Comparison of ENCODE assay signal across 9 cellular contexts in the genomic region with DNA sequence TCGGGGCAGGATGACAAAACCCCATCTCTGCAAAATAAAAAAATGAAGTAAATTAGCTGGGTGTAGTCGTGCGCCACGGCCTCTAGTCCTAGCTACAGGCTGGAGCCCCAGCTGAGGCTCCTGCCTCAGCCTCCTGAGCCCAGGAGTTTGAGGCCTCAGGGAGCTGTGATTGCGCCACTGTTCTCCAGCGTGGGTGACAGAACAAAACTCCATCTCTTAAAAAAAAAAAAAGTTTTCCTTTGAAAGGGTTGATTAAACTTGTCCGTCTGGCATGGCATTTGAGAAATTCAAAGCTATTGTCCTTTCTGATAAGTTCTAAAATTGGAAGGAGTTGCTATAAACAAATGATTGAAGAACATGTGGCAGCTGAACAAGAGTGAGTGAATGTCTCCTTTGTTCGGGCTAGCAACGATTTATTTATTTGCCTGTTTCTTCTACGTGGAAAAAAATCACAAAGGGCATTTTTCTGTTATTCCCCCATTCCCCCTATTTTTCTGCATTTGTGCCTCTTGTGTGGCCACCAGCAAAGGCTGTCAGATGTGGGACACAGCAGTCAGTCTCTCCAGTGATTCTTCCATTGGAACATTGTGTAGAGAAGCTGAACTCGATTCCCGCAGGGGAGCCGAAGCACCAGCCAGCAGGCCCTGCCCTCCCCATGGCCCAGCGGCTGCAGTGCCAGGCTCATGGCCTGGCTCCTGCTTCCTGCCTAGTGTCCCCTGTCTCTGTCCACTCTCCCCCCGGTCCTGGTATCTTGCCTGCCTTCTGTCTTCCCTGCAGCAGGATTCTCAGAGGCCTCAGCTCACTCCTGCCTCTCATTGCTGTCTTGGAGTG. TPM values are rescaled to one million over a fixed set of nuclear protein-coding genes. Genes with fewer than 3 reads are reported as not detected.
A peak's percentile ranks its signal among the peaks of the same experiment; 100 is the strongest.
DNase-seq lines count a peak whose midpoint lies in the region; ATAC-seq and TF ChIP-seq lines count a peak whose summit lies in the region.
"Had no signal": no experiment of that assay in that cellular context is flagged by ENCODE, and none has a peak within 500 bp of the region (broad histone marks: within the 10 kb centered on the region; RNA-seq: fewer than 3 reads in every experiment).

No MANE protein-coding gene starts in this region.

- intact Hi-C loops in CD8-positive, alpha-beta T cell (cut with DNase I, micrococcal nuclease), result loop anchor here in 1 of 2 experiments (2.0 kb wide), 1 partner anchor 73 kb away; the partner anchor contains the start of gene TRAPPC10
- intact Hi-C loops in Right ventricle myocardium inferior (cut with DNase I), result no loop called here

- no peaks in the 10 kb centered on the region for H3K27me3 Mint-ChIP-seq in CD8-positive, alpha-beta T cell (ENCODE audit: low read depth)
- H3K27me3 Mint-ChIP-seq in activated naive CD8-positive, alpha-beta T cell, result no peaks in the 10 kb centered on the region

- ATAC-seq in CD8-positive, alpha-beta T cell, result no peak
- peak; percentile 69 for ATAC-seq in Right ventricle myocardium inferior
- no peak for ATAC-seq in GM18517 (IDR thresholded peaks at IDR 0.05; ENCODE audit: unreplicated experiment)

- peak overlapping the region; percentile 73 for H3K27ac ChIP-seq in CD8-positive, alpha-beta T cell (ENCODE audit: low read depth, low read length)
- H3K27ac ChIP-seq: neutrophil had no signal

- H3K36me3 Mint-ChIP-seq in CD8-positive, alpha-beta T cell, result peaks cover 74% of the 10 kb centered on the region
- peaks cover 26% of the 10 kb centered on the region for H3K36me3 Mint-ChIP-seq in activated naive CD8-positive, alpha-beta T cell

- H3K9me3 ChIP-seq in CD8-positive, alpha-beta T cell (ENCODE audit: low read length), result no peaks in the 10 kb centered on the region
- H3K9me3 ChIP-seq: neutrophil had no signal

- peak overlapping the region; percentile 74 for H3K4me3 Mint-ChIP-seq in CD8-positive, alpha-beta T cell
- H3K4me3 Mint-ChIP-seq in activated naive CD8-positive, alpha-beta T cell, result peak overlapping the region; percentile 75

- peak overlapping the region; percentile 95 for H3K27ac Mint-ChIP-seq in CD8-positive, alpha-beta T cell
- H3K27ac Mint-ChIP-seq in activated naive CD8-positive, alpha-beta T cell, result peak overlapping the region; percentile 95

- H3K9me3 Mint-ChIP-seq in CD8-positive, alpha-beta T cell, result no peaks in the 10 kb centered on the region
- H3K9me3 Mint-ChIP-seq in activated naive CD8-positive, alpha-beta T cell (ENCODE audit: low read depth), result no peaks in the 10 kb centered on the region

- peaks cover 30% of the 10 kb centered on the region for H3K36me3 ChIP-seq in CD8-positive, alpha-beta T cell (ENCODE audit: insufficient read depth, low read length)

- peak overlapping the region; percentile 25 for H3K4me3 ChIP-seq in CD8-positive, alpha-beta T cell (ENCODE audit: low read depth, low read length)

- H3K4me1 Mint-ChIP-seq in CD8-positive, alpha-beta T cell (ENCODE audit: low read depth), result peaks cover 98% of the 10 kb centered on the region
- H3K4me1 Mint-ChIP-seq in activated naive CD8-positive, alpha-beta T cell (ENCODE audit: low read depth), result peaks cover 98% of the 10 kb centered on the region

- CTCF ChIA-PET in CD8-positive, alpha-beta T cell (lab: Charles Lee), result interaction anchor here (1.2 to 3.5 kb wide), 4 partner anchors 8 to 72 kb away, joined by 3 to 47 read pairs (median 8); no protein-coding TSS in a partner anchor

- H3K4me1 ChIP-seq in CD8-positive, alpha-beta T cell (ENCODE audit: insufficient read depth, low read length), result peaks cover 99% of the 10 kb centered on the region

- H3K27me3 ChIP-seq in CD8-positive, alpha-beta T cell (ENCODE audit: insufficient read depth, low read length), result no peaks in the 10 kb centered on the region
- H3K27me3 ChIP-seq: neutrophil had no signal

- no peak for TF ChIP-seq CTCF in CD8-positive, alpha-beta T cell (IDR thresholded peaks at IDR 0.05)

- POLR2A ChIA-PET in CD8-positive, alpha-beta T cell (lab: Charles Lee), result interaction anchor here (0.6 to 3.9 kb wide), 6 partner anchors 7 to 340 kb away, joined by 4 to 25 read pairs (median 14); partner anchors contain the start of gene TRAPPC10

- no peak for DNase-seq in CD8-positive, alpha-beta T cell
- DNase-seq in Right ventricle myocardium inferior (ENCODE audit: missing footprints) (no peak), pons (ENCODE audit: low spot score) (peak; percentile 98), DMS 273 (lab: John Stamatoyannopoulos, UW; ENCODE audit: unreplicated experiment) (no peak), NCI-H2227 treated with DMSO at 0.1 percent for 48 hours (lab: John Stamatoyannopoulos, UW) (no peak), SW480 (ENCODE audit: low spot score) (no peak)

RNA-seq across cellular contexts. Expression of gene PWP2, which starts 21.5 kb away (rescaled TPM):
- total RNA-seq in CD8-positive, alpha-beta T cell, result 10 to 100 TPM; 15.7 to 22.9 TPM
- 8.1 TPM for total RNA-seq in Right ventricle myocardium inferior

RNA-seq across cellular contexts. Expression of gene GATD3, which starts 47.8 kb away (rescaled TPM):
- total RNA-seq in CD8-positive, alpha-beta T cell, result 10 to 100 TPM in 1 of 2 experiments, 1 to 10 TPM in 1; 8.2 to 10.4 TPM
- 143 TPM for total RNA-seq in Right ventricle myocardium inferior

Comparison
In these comparisons a context has a peak if more than half of its experiments do, and no peak if none do; other contexts are left out.
1. RNA of gene GATD3, which starts 47.8 kb away (total RNA-seq): 143 TPM in Right ventricle myocardium inferior (single experiment); 8.2 to 10.4 TPM in CD8-positive, alpha-beta T cell; every median in the first group is over 10 times any median in the second.